Comparison of ENCODE assay signal across 23 cellular contexts in the genomic region with DNA sequence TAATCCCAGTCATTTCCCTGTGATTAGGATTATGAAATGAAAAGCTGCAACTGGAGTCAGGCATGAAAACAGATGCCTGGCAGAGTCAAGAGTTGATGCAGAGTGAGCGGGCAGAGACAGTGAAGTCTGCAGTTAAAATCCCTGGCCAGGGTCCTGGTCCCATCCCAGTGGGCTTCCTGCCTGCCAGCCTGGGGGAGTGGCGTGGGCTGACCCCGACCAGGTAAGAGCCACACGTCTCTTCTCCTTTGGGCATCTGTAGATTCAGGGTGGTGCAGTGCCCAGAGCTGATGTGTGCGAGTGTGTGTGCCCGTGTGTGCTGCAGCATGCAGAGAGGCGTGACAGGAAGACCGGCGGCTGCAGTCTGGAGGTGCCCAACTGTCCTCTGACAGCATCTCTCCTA. TPM values are rescaled to one million over a fixed set of nuclear protein-coding genes. Genes with fewer than 3 reads are reported as not detected.
"Had no signal": no experiment of that assay in that cellular context is flagged by ENCODE, and none has a peak within 500 bp of the region (broad histone marks: within the 10 kb centered on the region; RNA-seq: fewer than 3 reads in every experiment).

No MANE protein-coding gene starts in this region.

- H3K36me3 ChIP-seq: brain microvascular endothelial cell, cardiac muscle cell had no signal

- H3K27ac ChIP-seq: brain microvascular endothelial cell, cardiac muscle cell, PC-9, VCaP had no signal

- ATAC-seq: activated T-cell treated with anti-CD3 and anti-CD28 coated beads, Interleukin-2, amount 50 U/mL, for 72 hours had no signal

- H3K27me3 ChIP-seq: brain microvascular endothelial cell had no signal

- H3K27ac Mint-ChIP-seq: activated CD4-positive, alpha-beta memory T cell treated with anti-CD3 and anti-CD28 coated beads for 36 hours; activated CD4-positive, alpha-beta T cell treated with anti-CD3 and anti-CD28 coated beads, Interleukin-2, amount 10 ng/mL, durations not matched to agents 7 days and 5 days; activated naive CD4-positive, alpha-beta T cell treated with anti-CD3 and anti-CD28 coated beads, Interleukin-2, amount 10 ng/mL, durations not matched to agents 7 days and 5 days; activated naive CD8-positive, alpha-beta T cell treated with anti-CD3 and anti-CD28 coated beads for 36 hours; activated T-cell treated with anti-CD3 and anti-CD28 coated beads, Interleukin-2, amount 50 U/mL, for 72 hours; activated T-helper 2 cell treated with anti-CD3 and anti-CD28 coated beads, Interferon-gamma antibody, Interleukin-2, Interleukin-4, amounts not matched to agents 10 μg/mL and 5 μg/mL and 100 μg/mL, durations not matched to agents 14 hours and 24 hours and 36 hours had no signal

- H3K4me3 ChIP-seq: cardiac muscle cell, PC-9 had no signal

- DNase-seq: activated CD4-positive, alpha-beta memory T cell treated with anti-CD3 and anti-CD28 coated beads for 36 hours; activated CD4-positive, alpha-beta T cell treated with anti-CD3 and anti-CD28 coated beads, Interleukin-2, amount 10 ng/mL, durations not matched to agents 7 days and 5 days; activated CD4-positive, CD25-positive, alpha-beta regulatory T cell; activated gamma-delta T cell treated with Interleukin-2 at 50 U/mL for 16 hours; activated naive CD4-positive, alpha-beta T cell treated with anti-CD3 and anti-CD28 coated beads, Interleukin-2, amount 10 ng/mL, durations not matched to agents 7 days and 5 days; activated naive CD8-positive, alpha-beta T cell treated with anti-CD3 and anti-CD28 coated beads for 36 hours; activated T-cell treated with anti-CD3 and anti-CD28 coated beads, Interleukin-2, amount 50 U/mL, for 72 hours; brain microvascular endothelial cell; cerebellar nuclear complex; Karpas-422; MM.1S; NCI-H1105; NCI-H1436; NCI-H1694 treated with DMSO at 0.1 percent for 48 hours; NCI-H2029 treated with DMSO at 0.1 percent for 48 hours; NCI-H446; NCI-H524; PC-9; SIG-M5; T-helper 1 cell had no signal

- H3K36me3 Mint-ChIP-seq: activated CD4-positive, alpha-beta memory T cell treated with anti-CD3 and anti-CD28 coated beads for 36 hours; activated naive CD4-positive, alpha-beta T cell treated with anti-CD3 and anti-CD28 coated beads, Interleukin-2, amount 10 ng/mL, durations not matched to agents 7 days and 5 days; activated naive CD8-positive, alpha-beta T cell treated with anti-CD3 and anti-CD28 coated beads for 36 hours had no signal

- H3K4me3 Mint-ChIP-seq: activated CD4-positive, alpha-beta memory T cell treated with anti-CD3 and anti-CD28 coated beads for 36 hours; activated CD4-positive, alpha-beta T cell treated with anti-CD3 and anti-CD28 coated beads, Interleukin-2, amount 10 ng/mL, durations not matched to agents 7 days and 5 days; activated naive CD4-positive, alpha-beta T cell treated with anti-CD3 and anti-CD28 coated beads, Interleukin-2, amount 10 ng/mL, durations not matched to agents 7 days and 5 days; activated naive CD8-positive, alpha-beta T cell treated with anti-CD3 and anti-CD28 coated beads for 36 hours; activated T-cell treated with anti-CD3 and anti-CD28 coated beads, Interleukin-2, amount 50 U/mL, for 72 hours had no signal

RNA-seq across cellular contexts. Expression of gene KIAA1614, which starts 6.2 kb away (rescaled TPM):
- total RNA-seq: activated CD4-positive, alpha-beta memory T cell treated with anti-CD3 and anti-CD28 coated beads for 36 hours had no signal
